ENCODE assay signal across 2 cellular contexts in genomic region chr1:201939271-201939973, GRCh38.
TF ChIP-seq lines count a peak whose summit lies in the region.

No MANE protein-coding gene starts in this region.

TF ChIP-seq in HEK293, 187 proteins besides CTCF, POLR2A, EP300 and RAD21:
- TF ChIP-seq ZNF843 (tag by site-specific recombination; IDR thresholded peaks at IDR 0.05) (no peak), MZF1 (tag by site-specific recombination; IDR thresholded peaks at IDR 0.05; ENCODE audit: borderline replicate concordance) (0 out of 2 replicates have a peak, but pooled peaks have one; percentile 23), FEZF1 (tag by site-specific recombination; IDR thresholded peaks at IDR 0.05) (0 out of 2 replicates have a peak, but pooled peaks have one; percentile 13), PRDM10 (tag by site-specific recombination; IDR thresholded peaks at IDR 0.05) (peak; percentile 39; the same call in 1 of the 2 replicates), SCRT2 (tag by site-specific recombination; IDR thresholded peaks at IDR 0.05) (no peak), PBX3 (CRISPR knock-in tag; IDR thresholded peaks at IDR 0.05) (no peak)
- TF ChIP-seq, protein P1, sequence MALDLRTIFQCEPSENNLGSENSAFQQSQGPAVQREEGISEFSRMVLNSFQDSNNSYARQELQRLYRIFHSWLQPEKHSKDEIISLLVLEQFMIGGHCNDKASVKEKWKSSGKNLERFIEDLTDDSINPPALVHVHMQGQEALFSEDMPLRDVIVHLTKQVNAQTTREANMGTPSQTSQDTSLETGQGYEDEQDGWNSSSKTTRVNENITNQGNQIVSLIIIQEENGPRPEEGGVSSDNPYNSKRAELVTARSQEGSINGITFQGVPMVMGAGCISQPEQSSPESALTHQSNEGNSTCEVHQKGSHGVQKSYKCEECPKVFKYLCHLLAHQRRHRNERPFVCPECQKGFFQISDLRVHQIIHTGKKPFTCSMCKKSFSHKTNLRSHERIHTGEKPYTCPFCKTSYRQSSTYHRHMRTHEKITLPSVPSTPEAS (tag by site-specific recombination; IDR thresholded peaks at IDR 0.05) = peak; percentile 54
- TF ChIP-seq, protein P2, sequence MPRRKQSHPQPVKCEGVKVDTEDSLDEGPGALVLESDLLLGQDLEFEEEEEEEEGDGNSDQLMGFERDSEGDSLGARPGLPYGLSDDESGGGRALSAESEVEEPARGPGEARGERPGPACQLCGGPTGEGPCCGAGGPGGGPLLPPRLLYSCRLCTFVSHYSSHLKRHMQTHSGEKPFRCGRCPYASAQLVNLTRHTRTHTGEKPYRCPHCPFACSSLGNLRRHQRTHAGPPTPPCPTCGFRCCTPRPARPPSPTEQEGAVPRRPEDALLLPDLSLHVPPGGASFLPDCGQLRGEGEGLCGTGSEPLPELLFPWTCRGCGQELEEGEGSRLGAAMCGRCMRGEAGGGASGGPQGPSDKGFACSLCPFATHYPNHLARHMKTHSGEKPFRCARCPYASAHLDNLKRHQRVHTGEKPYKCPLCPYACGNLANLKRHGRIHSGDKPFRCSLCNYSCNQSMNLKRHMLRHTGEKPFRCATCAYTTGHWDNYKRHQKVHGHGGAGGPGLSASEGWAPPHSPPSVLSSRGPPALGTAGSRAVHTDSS (tag by site-specific recombination; IDR thresholded peaks at IDR 0.05) = no peak

TF ChIP-seq in K562, 482 proteins besides CTCF, POLR2A, EP300 and RAD21 (continues in another document):
- TF ChIP-seq ZNF217 (CRISPR knock-in tag; IDR thresholded peaks at IDR 0.05) = no peak
- TF ChIP-seq E4F1 (CRISPR knock-in tag; IDR thresholded peaks at IDR 0.05; ENCODE audit: borderline replicate concordance) = no peak
- no peak for TF ChIP-seq MAFK (IDR thresholded peaks at IDR 0.05; ENCODE audit: low read length)
- no peak for TF ChIP-seq HBP1 (CRISPR knock-in tag; IDR thresholded peaks at IDR 0.05)
- TF ChIP-seq HLTF (IDR thresholded peaks at IDR 0.05) = no peak
- no peak for TF ChIP-seq ZC3H11A (IDR thresholded peaks at IDR 0.05; ENCODE audit: low read depth, low read length)
- TF ChIP-seq, protein P3, sequence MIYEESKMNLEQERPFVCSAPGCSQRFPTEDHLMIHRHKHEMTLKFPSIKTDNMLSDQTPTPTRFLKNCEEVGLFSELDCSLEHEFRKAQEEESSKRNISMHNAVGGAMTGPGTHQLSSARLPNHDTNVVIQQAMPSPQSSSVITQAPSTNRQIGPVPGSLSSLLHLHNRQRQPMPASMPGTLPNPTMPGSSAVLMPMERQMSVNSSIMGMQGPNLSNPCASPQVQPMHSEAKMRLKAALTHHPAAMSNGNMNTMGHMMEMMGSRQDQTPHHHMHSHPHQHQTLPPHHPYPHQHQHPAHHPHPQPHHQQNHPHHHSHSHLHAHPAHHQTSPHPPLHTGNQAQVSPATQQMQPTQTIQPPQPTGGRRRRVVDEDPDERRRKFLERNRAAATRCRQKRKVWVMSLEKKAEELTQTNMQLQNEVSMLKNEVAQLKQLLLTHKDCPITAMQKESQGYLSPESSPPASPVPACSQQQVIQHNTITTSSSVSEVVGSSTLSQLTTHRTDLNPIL (CRISPR knock-in tag; IDR thresholded peaks at IDR 0.05) = no peak
- TF ChIP-seq, protein P4, sequence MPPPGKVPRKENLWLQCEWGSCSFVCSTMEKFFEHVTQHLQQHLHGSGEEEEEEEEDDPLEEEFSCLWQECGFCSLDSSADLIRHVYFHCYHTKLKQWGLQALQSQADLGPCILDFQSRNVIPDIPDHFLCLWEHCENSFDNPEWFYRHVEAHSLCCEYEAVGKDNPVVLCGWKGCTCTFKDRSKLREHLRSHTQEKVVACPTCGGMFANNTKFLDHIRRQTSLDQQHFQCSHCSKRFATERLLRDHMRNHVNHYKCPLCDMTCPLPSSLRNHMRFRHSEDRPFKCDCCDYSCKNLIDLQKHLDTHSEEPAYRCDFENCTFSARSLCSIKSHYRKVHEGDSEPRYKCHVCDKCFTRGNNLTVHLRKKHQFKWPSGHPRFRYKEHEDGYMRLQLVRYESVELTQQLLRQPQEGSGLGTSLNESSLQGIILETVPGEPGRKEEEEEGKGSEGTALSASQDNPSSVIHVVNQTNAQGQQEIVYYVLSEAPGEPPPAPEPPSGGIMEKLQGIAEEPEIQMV (tag; conservative IDR thresholded peaks at IDR 0.05; ENCODE audit: low read depth) = no peak
- TF ChIP-seq TEAD1 (CRISPR knock-in tag; IDR thresholded peaks at IDR 0.05) = no peak
- no peak for TF ChIP-seq ESRRB (CRISPR knock-in tag; IDR thresholded peaks at IDR 0.05; ENCODE audit: borderline replicate concordance)
- TF ChIP-seq BMI1 (IDR thresholded peaks at IDR 0.05; ENCODE audit: low read length) = no peak
- TF ChIP-seq HDAC8 (tag; IDR thresholded peaks at IDR 0.05) = no peak
- no peak for TF ChIP-seq STAT5A (IDR thresholded peaks at IDR 0.05; ENCODE audit: borderline replicate concordance, low read length)
- no peak for TF ChIP-seq KDM5B (IDR thresholded peaks at IDR 0.05; ENCODE audit: insufficient replicate concordance, low read depth, low read length)
- TF ChIP-seq MIER1 (IDR thresholded peaks at IDR 0.05; ENCODE audit: low read depth) = no peak
- no peak for TF ChIP-seq MED1 (CRISPR knock-in tag; IDR thresholded peaks at IDR 0.05; ENCODE audit: borderline replicate concordance)
- no peak for TF ChIP-seq POLR2B (IDR thresholded peaks at IDR 0.05; ENCODE audit: low read depth, partially characterized antibody)
- TF ChIP-seq CBFA2T3 (IDR thresholded peaks at IDR 0.05) = peak; percentile 77
- no peak for TF ChIP-seq HEY1 (CRISPR knock-in tag; IDR thresholded peaks at IDR 0.05; ENCODE audit: borderline replicate concordance)
- no peak for TF ChIP-seq TSC22D4 (tag; IDR thresholded peaks at IDR 0.05)
- TF ChIP-seq, protein P5, sequence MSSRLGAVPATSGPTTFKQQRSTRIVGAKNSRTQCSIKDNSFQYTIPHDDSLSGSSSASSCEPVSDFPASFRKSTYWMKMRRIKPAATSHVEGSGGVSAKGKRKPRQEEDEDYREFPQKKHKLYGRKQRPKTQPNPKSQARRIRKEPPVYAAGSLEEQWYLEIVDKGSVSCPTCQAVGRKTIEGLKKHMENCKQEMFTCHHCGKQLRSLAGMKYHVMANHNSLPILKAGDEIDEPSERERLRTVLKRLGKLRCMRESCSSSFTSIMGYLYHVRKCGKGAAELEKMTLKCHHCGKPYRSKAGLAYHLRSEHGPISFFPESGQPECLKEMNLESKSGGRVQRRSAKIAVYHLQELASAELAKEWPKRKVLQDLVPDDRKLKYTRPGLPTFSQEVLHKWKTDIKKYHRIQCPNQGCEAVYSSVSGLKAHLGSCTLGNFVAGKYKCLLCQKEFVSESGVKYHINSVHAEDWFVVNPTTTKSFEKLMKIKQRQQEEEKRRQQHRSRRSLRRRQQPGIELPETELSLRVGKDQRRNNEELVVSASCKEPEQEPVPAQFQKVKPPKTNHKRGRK (tag; IDR thresholded peaks at IDR 0.05) = no peak
- TF ChIP-seq POLR2AphosphoS5 (IDR thresholded peaks at IDR 0.05; ENCODE audit: control insufficient read depth, insufficient read depth, low read depth, low read length) = 0 out of 2 replicates have a peak, but pooled peaks have one; percentile 37
- TF ChIP-seq RBM25 (IDR thresholded peaks at IDR 0.05; ENCODE audit: low read depth, low read length, severe bottlenecking) = no peak
- TF ChIP-seq, protein P6, sequence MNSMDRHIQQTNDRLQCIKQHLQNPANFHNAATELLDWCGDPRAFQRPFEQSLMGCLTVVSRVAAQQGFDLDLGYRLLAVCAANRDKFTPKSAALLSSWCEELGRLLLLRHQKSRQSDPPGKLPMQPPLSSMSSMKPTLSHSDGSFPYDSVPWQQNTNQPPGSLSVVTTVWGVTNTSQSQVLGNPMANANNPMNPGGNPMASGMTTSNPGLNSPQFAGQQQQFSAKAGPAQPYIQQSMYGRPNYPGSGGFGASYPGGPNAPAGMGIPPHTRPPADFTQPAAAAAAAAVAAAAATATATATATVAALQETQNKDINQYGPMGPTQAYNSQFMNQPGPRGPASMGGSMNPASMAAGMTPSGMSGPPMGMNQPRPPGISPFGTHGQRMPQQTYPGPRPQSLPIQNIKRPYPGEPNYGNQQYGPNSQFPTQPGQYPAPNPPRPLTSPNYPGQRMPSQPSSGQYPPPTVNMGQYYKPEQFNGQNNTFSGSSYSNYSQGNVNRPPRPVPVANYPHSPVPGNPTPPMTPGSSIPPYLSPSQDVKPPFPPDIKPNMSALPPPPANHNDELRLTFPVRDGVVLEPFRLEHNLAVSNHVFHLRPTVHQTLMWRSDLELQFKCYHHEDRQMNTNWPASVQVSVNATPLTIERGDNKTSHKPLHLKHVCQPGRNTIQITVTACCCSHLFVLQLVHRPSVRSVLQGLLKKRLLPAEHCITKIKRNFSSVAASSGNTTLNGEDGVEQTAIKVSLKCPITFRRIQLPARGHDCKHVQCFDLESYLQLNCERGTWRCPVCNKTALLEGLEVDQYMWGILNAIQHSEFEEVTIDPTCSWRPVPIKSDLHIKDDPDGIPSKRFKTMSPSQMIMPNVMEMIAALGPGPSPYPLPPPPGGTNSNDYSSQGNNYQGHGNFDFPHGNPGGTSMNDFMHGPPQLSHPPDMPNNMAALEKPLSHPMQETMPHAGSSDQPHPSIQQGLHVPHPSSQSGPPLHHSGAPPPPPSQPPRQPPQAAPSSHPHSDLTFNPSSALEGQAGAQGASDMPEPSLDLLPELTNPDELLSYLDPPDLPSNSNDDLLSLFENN (IDR thresholded peaks at IDR 0.05; ENCODE audit: low read depth in 2 of 2, low read length in 2 of 2) = no peak
- TF ChIP-seq RCOR1 (IDR thresholded peaks at IDR 0.05; ENCODE audit: borderline replicate concordance in 1 of 2, low read depth in 2 of 2, low read length in 2 of 2) = 0 out of 4 replicates have a peak, but pooled peaks of 1 of the 2 experiments have one; percentile 4
- TF ChIP-seq TAL1 (IDR thresholded peaks at IDR 0.05) = peak; percentile 22; the same call in 1 of the 2 replicates
- no peak; the same call in 1 of the 2 replicates for TF ChIP-seq TCF3 (CRISPR knock-in tag; IDR thresholded peaks at IDR 0.05)
- no peak for TF ChIP-seq ILK (tag; IDR thresholded peaks at IDR 0.05; ENCODE audit: borderline replicate concordance, low read depth)
- no peak for TF ChIP-seq RAD51 (IDR thresholded peaks at IDR 0.05; ENCODE audit: borderline replicate concordance, low read depth)
- no peak for TF ChIP-seq ZFP91 (CRISPR knock-in tag; IDR thresholded peaks at IDR 0.05)
- TF ChIP-seq PHTF2 (CRISPR knock-in tag; IDR thresholded peaks at IDR 0.05) = no peak
- no peak for TF ChIP-seq U2AF1 (optimal IDR thresholded peaks at IDR 0.05; ENCODE audit: low read depth, low read length)
- no peak for TF ChIP-seq SPI1 (IDR thresholded peaks at IDR 0.05; ENCODE audit: borderline replicate concordance, low read depth, low read length)
- TF ChIP-seq ZNF431 (CRISPR knock-in tag; IDR thresholded peaks at IDR 0.05) = no peak
- TF ChIP-seq NR0B1 (IDR thresholded peaks at IDR 0.05; ENCODE audit: partially characterized antibody) = no peak
- TF ChIP-seq SREBF1 (IDR thresholded peaks at IDR 0.05; ENCODE audit: borderline replicate concordance, low read depth, low read length) = no peak
- no peak for TF ChIP-seq SIN3A (IDR thresholded peaks at IDR 0.05; ENCODE audit: borderline replicate concordance in 2 of 2, control insufficient read depth in 1 of 2, low read depth in 2 of 2, low read length in 2 of 2)
- peak in 1 of 2 experiments; percentile 39; a peak in 2 of 4 replicates for TF ChIP-seq HDAC1 (IDR thresholded peaks at IDR 0.05)
